1 cellular context compared by ENCODE assay signal in the genomic region with DNA sequence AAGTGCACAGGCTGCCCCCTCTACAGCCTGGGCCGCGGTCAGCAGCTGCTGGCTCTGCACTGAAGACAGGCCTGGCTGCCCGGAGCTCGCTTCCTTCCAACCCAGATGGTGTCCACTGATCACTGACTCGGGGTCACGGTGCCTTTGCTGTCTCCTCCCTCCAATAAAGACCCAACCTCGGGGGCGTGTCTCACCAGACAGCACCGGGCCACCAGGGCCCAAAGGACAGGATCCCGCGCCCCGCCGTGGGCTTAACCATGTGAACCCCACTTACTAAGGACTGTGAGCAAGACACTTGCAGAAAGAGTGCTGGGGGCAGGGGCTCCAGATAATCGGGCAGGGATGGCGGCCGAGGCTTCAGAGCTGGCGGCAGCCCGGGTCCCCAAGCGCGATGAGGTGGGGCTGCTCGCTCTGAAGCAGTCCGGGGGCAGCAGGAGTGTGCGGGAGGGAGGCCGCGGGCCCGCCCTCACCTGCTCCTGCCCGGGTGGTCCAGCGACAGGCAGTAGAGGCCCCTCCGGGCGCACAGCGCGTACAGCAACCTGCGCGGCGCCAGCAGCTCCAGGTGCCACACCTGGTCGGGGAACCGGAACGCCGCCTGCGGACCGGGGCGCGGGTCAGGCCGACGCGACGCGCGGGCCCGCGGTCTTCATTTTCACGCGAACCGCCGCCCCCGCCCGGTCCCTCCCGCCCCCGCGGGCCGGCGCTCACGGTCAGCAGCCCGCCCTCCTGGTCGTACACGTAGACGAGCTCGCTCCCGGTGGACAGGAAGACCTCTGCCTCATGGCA.
TF ChIP-seq lines count a peak whose summit lies in the region.

No MANE protein-coding gene starts in this region.

TF ChIP-seq in HepG2, 621 proteins besides CTCF, POLR2A, EP300 and RAD21 (continued from another document):
- TF ChIP-seq ZNF512B (CRISPR knock-in tag; IDR thresholded peaks at IDR 0.05; ENCODE audit: borderline replicate concordance) (peak; percentile 29; the same call in 1 of the 2 replicates), ZFX (CRISPR knock-in tag; IDR thresholded peaks at IDR 0.05; ENCODE audit: low read depth) (no peak), MAFF (IDR thresholded peaks at IDR 0.05; ENCODE audit: low read depth, low read length) (no peak), TFAP4 (IDR thresholded peaks at IDR 0.05; ENCODE audit: borderline replicate concordance, low read depth) (0 out of 2 replicates have a peak, but pooled peaks have one; percentile 12), ZNF274 (CRISPR knock-in tag; IDR thresholded peaks at IDR 0.05) (peak; percentile 86; the same call in 1 of the 2 replicates), ATF7-NPFF (CRISPR knock-in tag; IDR thresholded peaks at IDR 0.05; ENCODE audit: low read depth) (0 out of 2 replicates have a peak, but pooled peaks have one; percentile 18), KLF12 (CRISPR knock-in tag; IDR thresholded peaks at IDR 0.05; ENCODE audit: borderline replicate concordance) (no peak), GATAD1 (CRISPR knock-in tag; IDR thresholded peaks at IDR 0.05) (peak; percentile 51), ZNF280D (CRISPR knock-in tag; IDR thresholded peaks at IDR 0.05) (peak; percentile 70; the same call in 1 of the 2 replicates), NRL (CRISPR knock-in tag; IDR thresholded peaks at IDR 0.05; ENCODE audit: borderline replicate concordance) (peak; percentile 75), RXRA (CRISPR knock-in tag; IDR thresholded peaks at IDR 0.05) (peak; percentile 47; the same call in 1 of the 2 replicates), EZH2 (conservative IDR thresholded peaks at IDR 0.05; ENCODE audit: low read depth, low read length) (no peak), XRCC5 (optimal IDR thresholded peaks at IDR 0.05; ENCODE audit: low read length) (peak; percentile 65), DRAP1 (CRISPR knock-in tag; IDR thresholded peaks at IDR 0.05) (peak; percentile 81), ZNF33B (CRISPR knock-in tag; IDR thresholded peaks at IDR 0.05) (no peak), HDAC2 (CRISPR knock-in tag; IDR thresholded peaks at IDR 0.05) (peak; percentile 6; the same call in 1 of the 2 replicates), SNRNP70 (IDR thresholded peaks at IDR 0.05; ENCODE audit: low read depth, low read length) (no peak), ZNF792 (CRISPR knock-in tag; IDR thresholded peaks at IDR 0.05) (peak; percentile 22; the same call in 1 of the 2 replicates), IKZF1 (IDR thresholded peaks at IDR 0.05) (no peak), ZNF138 (CRISPR knock-in tag; IDR thresholded peaks at IDR 0.05; ENCODE audit: low read depth) (peak; percentile 34; the same call in 1 of the 2 replicates), SAFB2 (CRISPR knock-in tag; IDR thresholded peaks at IDR 0.05; ENCODE audit: borderline replicate concordance, low read depth) (peak; percentile 23), BCL3 (CRISPR knock-in tag; IDR thresholded peaks at IDR 0.05) (0 out of 2 replicates have a peak, but pooled peaks have one; percentile 10)
TF ChIP-seq in HepG2: peak in this region for 75.
